In the genomic region with DNA sequence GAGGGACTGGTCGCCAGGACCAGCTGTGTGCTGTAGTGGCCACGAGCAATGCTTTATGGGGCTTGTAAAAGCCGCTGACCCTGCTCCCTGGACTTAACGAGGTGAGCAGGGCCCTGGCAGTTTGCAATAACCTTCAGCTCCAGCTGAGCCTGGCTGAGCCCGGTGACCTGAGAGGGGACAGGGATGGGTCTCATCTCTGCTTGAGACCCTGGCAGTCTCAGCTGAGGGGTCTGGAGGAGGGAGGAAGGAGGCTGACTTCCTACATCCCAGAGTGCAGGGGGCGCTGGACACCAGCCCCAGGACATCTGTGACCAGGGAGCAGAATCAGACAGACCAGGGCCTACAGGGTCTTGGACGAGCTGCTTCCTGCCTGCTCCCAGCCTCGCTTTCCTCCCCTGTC, we compare ENCODE assay signal across 16 cellular contexts.
"Had no signal": no experiment of that assay in that cellular context is flagged by ENCODE, and none has a peak within 500 bp of the region (broad histone marks: within the 10 kb centered on the region; RNA-seq: fewer than 3 reads in every experiment).

No MANE protein-coding gene starts in this region.

- H3K4me3 ChIP-seq: dorsolateral prefrontal cortex had no signal

- H3K4me1 Mint-ChIP-seq: activated naive CD4-positive, alpha-beta T cell treated with anti-CD3 and anti-CD28 coated beads, Interleukin-2, amount 10 ng/mL, durations not matched to agents 7 days and 5 days; activated naive CD8-positive, alpha-beta T cell treated with anti-CD3 and anti-CD28 coated beads, Interleukin-2, amount 50 U/mL, for 24 hours; naive thymus-derived CD8-positive, alpha-beta T cell; stimulated activated naive B cell treated with anti-CD40 and anti-IgM and Interleukin-4, amounts not matched to agents 10 μg/mL and 1 μg/mL and 100 μg/mL, for 72 hours had no signal

- DNase-seq: activated CD4-positive, alpha-beta T cell treated with anti-CD3 and anti-CD28 coated beads, Interleukin-2, amount 50 U/mL, for 1 hour; activated CD8-positive, alpha-beta memory T cell treated with anti-CD3 and anti-CD28 coated beads, Interleukin-2, amount 50 U/mL, for 4 hours; activated effector memory CD4-positive, alpha-beta T cell treated with Interleukin-2 at 50 U/mL for 16 hours; activated naive CD4-positive, alpha-beta T cell treated with anti-CD3 and anti-CD28 coated beads, Interleukin-2, amount 10 ng/mL, durations not matched to agents 7 days and 5 days; activated naive CD8-positive, alpha-beta T cell treated with anti-CD3 and anti-CD28 coated beads, Interleukin-2, amount 50 U/mL, for 24 hours; activated T-cell treated with anti-CD3 and anti-CD28 coated beads, Interleukin-2, amount 50 U/mL, for 48 hours; anterior cingulate cortex; caudate nucleus; dorsolateral prefrontal cortex; erythroblast; foreskin melanocyte; hypothalamus; naive thymus-derived CD8-positive, alpha-beta T cell; stimulated activated naive B cell treated with anti-CD40 and anti-IgM and Interleukin-4, amounts not matched to agents 10 μg/mL and 1 μg/mL and 100 μg/mL, for 72 hours had no signal

- H3K36me3 Mint-ChIP-seq: activated naive CD4-positive, alpha-beta T cell treated with anti-CD3 and anti-CD28 coated beads, Interleukin-2, amount 10 ng/mL, durations not matched to agents 7 days and 5 days; brain had no signal

- ATAC-seq: activated naive CD8-positive, alpha-beta T cell treated with anti-CD3 and anti-CD28 coated beads, Interleukin-2, amount 50 U/mL, for 24 hours; naive thymus-derived CD8-positive, alpha-beta T cell; stimulated activated naive B cell treated with anti-CD40 and anti-IgM and Interleukin-4, amounts not matched to agents 10 μg/mL and 1 μg/mL and 100 μg/mL, for 72 hours had no signal

- H3K27ac Mint-ChIP-seq: activated naive CD4-positive, alpha-beta T cell treated with anti-CD3 and anti-CD28 coated beads, Interleukin-2, amount 10 ng/mL, durations not matched to agents 7 days and 5 days; activated naive CD8-positive, alpha-beta T cell treated with anti-CD3 and anti-CD28 coated beads, Interleukin-2, amount 50 U/mL, for 24 hours; naive thymus-derived CD8-positive, alpha-beta T cell; stimulated activated naive B cell treated with anti-CD40 and anti-IgM and Interleukin-4, amounts not matched to agents 10 μg/mL and 1 μg/mL and 100 μg/mL, for 72 hours; T-helper 2 cell treated with Interferon-gamma antibody and Interleukin-4, amounts not matched to agents 5 μg/mL and 100 μg/mL, for 36 hours had no signal

- H3K4me3 Mint-ChIP-seq: activated naive CD4-positive, alpha-beta T cell treated with anti-CD3 and anti-CD28 coated beads, Interleukin-2, amount 10 ng/mL, durations not matched to agents 7 days and 5 days; activated naive CD8-positive, alpha-beta T cell treated with anti-CD3 and anti-CD28 coated beads, Interleukin-2, amount 50 U/mL, for 24 hours; brain; naive thymus-derived CD8-positive, alpha-beta T cell; stimulated activated naive B cell treated with anti-CD40 and anti-IgM and Interleukin-4, amounts not matched to agents 10 μg/mL and 1 μg/mL and 100 μg/mL, for 72 hours; T-helper 2 cell treated with Interferon-gamma antibody and Interleukin-4, amounts not matched to agents 5 μg/mL and 100 μg/mL, for 36 hours had no signal

- H3K27ac ChIP-seq: dorsolateral prefrontal cortex had no signal
